In the genomic region with DNA sequence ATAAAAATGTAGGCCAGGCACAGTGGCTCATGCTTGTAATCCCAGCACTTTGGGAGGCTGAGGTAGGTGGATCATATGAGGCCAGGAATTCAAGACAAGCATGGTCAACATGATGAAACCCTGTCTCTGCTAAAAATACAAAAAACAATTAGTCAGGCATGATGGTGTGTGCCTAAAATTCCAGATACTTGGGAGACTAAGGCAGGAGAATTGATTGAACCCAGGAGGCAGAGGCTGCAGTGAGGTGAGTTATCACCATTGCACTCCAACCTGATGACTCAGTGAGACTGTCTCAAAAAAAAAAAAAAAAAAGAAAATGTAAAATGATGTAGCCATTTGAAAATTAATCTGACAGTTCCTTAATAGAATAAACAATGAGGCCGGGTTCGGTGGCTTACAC, we compare ENCODE assay signal across 22 cellular contexts.
"Had no signal": no experiment of that assay in that cellular context is flagged by ENCODE, and none has a peak within 500 bp of the region (broad histone marks: within the 10 kb centered on the region; RNA-seq: fewer than 3 reads in every experiment).

No MANE protein-coding gene starts in this region.

- H3K9me3 Mint-ChIP-seq: activated B cell treated with CpG ODN at 0.5 μM for 24 hours; activated T-cell treated with anti-CD3 and anti-CD28 coated beads, Interleukin-2, amount 50 U/mL, for 24 hours; dendritic cell treated with granulocyte-macrophage colony-stimulating factor and Interleukin-4, amounts not matched to agents 40 ng/mL and 50 ng/mL, for 4 days; natural killer cell; stimulated activated naive CD8-positive, alpha-beta T cell treated with anti-CD3 and anti-CD28 coated beads, Interleukin-15, Interleukin-2, amounts not matched to agents 100 ng/mL and 50 ng/mL, for 24 hours had no signal

- H3K27me3 Mint-ChIP-seq: activated B cell treated with CpG ODN at 0.5 μM for 24 hours; activated CD4-positive, alpha-beta T cell treated with anti-CD3 and anti-CD28 coated beads for 36 hours; activated naive CD8-positive, alpha-beta T cell treated with anti-CD3 and anti-CD28 coated beads, Interleukin-2, amount 10 ng/mL, durations not matched to agents 7 days and 5 days; activated T-cell treated with anti-CD3 and anti-CD28 coated beads, Interleukin-2, amount 50 U/mL, for 24 hours; dendritic cell treated with granulocyte-macrophage colony-stimulating factor and Interleukin-4, amounts not matched to agents 40 ng/mL and 50 ng/mL, for 4 days; progenitor cell of endocrine pancreas; stimulated activated naive CD8-positive, alpha-beta T cell treated with anti-CD3 and anti-CD28 coated beads, Interleukin-15, Interleukin-2, amounts not matched to agents 100 ng/mL and 50 ng/mL, for 24 hours; T-helper 17 cell had no signal

- H3K36me3 Mint-ChIP-seq: natural killer cell had no signal

- H3K27ac ChIP-seq: body of pancreas, right atrium auricular region, tibial artery, uterus had no signal

- FAIRE-seq: frontal cortex had no signal

- H3K9me3 ChIP-seq: body of pancreas, right atrium auricular region, tibial artery, uterus had no signal

- H3K4me3 Mint-ChIP-seq: activated B cell treated with CpG ODN at 0.5 μM for 24 hours; activated CD4-positive, alpha-beta T cell treated with anti-CD3 and anti-CD28 coated beads for 36 hours; activated naive CD8-positive, alpha-beta T cell treated with anti-CD3 and anti-CD28 coated beads, Interleukin-2, amount 10 ng/mL, durations not matched to agents 7 days and 5 days; activated T-cell treated with anti-CD3 and anti-CD28 coated beads, Interleukin-2, amount 50 U/mL, for 24 hours; dendritic cell treated with granulocyte-macrophage colony-stimulating factor and Interleukin-4, amounts not matched to agents 40 ng/mL and 50 ng/mL, for 4 days; natural killer cell; stimulated activated naive CD8-positive, alpha-beta T cell treated with anti-CD3 and anti-CD28 coated beads, Interleukin-15, Interleukin-2, amounts not matched to agents 100 ng/mL and 50 ng/mL, for 24 hours; T-helper 17 cell had no signal

- H3K4me1 ChIP-seq: body of pancreas, right atrium auricular region, tibial artery, uterus had no signal

- H3K36me3 ChIP-seq: right atrium auricular region, tibial artery, uterus had no signal

- H3K4me3 ChIP-seq: body of pancreas, right atrium auricular region, tibial artery, uterus had no signal

- H3K27ac Mint-ChIP-seq: activated B cell treated with CpG ODN at 0.5 μM for 24 hours; activated CD4-positive, alpha-beta T cell treated with anti-CD3 and anti-CD28 coated beads for 36 hours; activated T-cell treated with anti-CD3 and anti-CD28 coated beads, Interleukin-2, amount 50 U/mL, for 24 hours; dendritic cell treated with granulocyte-macrophage colony-stimulating factor and Interleukin-4, amounts not matched to agents 40 ng/mL and 50 ng/mL, for 4 days; progenitor cell of endocrine pancreas; stimulated activated naive CD8-positive, alpha-beta T cell treated with anti-CD3 and anti-CD28 coated beads, Interleukin-15, Interleukin-2, amounts not matched to agents 100 ng/mL and 50 ng/mL, for 24 hours; T-helper 17 cell had no signal

- H3K4me1 Mint-ChIP-seq: natural killer cell had no signal

- H3K27me3 ChIP-seq: body of pancreas, right atrium auricular region, tibial artery, uterus had no signal

- DNase-seq: activated B cell treated with CpG ODN at 0.5 μM for 24 hours; activated CD4-positive, alpha-beta T cell treated with anti-CD3 and anti-CD28 coated beads for 36 hours; activated CD4-positive, alpha-beta T cell treated with anti-CD3 and anti-CD28 coated beads, Interleukin-2, amount 50 U/mL, for 4 hours; activated CD8-positive, alpha-beta memory T cell treated with anti-CD3 and anti-CD28 coated beads for 24 hours; activated CD8-positive, alpha-beta memory T cell treated with anti-CD3 and anti-CD28 coated beads, Interleukin-2, amount 50 U/mL, for 4 hours; activated naive CD4-positive, alpha-beta T cell treated with Interleukin-2 at 50 U/mL for 16 hours; activated naive CD8-positive, alpha-beta T cell treated with anti-CD3 and anti-CD28 coated beads, Interleukin-2, amount 10 ng/mL, durations not matched to agents 7 days and 5 days; activated T-cell treated with anti-CD3 and anti-CD28 coated beads, Interleukin-2, amount 50 U/mL, for 24 hours; body of pancreas; effector CD4-positive, alpha-beta T cell; hippocampal formation; midbrain; natural killer cell; stimulated activated CD4-positive, alpha-beta T cell treated with anti-CD3 and anti-CD28 coated beads, Interleukin-4, amount 100 ng/mL, for 4 hours; T-helper 17 cell; tibial artery; uterus had no signal
